Comparison of ENCODE assay signal across 8 cellular contexts in the genomic region with DNA sequence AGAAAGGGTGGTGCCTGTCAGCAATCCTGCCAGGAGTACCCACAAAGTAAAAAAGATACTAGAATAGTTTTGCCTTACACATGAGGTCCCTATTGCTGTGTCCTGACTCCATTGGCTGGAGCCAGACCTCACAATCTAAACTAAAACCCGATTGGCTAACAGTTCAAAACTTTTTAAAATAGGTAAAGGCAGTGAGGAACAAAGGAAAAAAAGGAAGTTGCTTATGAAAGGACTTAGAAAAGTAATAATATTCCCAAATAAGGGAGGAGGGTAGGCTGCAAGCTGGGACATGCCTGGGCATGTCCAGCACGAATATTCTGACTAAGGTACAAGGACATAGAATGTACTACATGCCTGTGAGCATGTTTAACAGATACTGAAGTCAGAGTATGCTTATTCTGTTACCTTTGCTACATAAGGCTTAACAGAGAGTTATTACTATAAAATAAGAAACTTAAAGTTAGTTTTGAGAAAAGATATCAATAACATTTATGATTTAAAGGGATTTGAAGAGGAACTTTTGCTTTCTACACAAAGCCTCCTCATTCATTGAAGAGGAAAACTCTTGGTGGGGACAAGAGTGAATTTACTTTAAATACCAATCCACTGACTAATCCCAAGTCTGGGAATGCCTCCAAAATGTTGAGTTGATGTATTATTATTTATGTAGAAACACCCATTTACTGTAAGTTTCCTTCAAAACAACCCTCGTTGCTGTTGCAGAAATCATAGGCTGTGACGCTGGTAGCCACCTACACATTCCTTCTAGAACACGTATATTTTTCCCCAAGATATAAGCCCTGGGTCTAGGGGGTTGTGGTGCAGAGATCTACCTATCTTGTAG. TPM values are rescaled to one million over a fixed set of nuclear protein-coding genes. Genes with fewer than 3 reads are reported as not detected.
DNase-seq lines count a peak whose midpoint lies in the region; ATAC-seq and TF ChIP-seq lines count a peak whose summit lies in the region.

No MANE protein-coding gene starts in this region.

- TF ChIP-seq POLR2A in tibial nerve (IDR thresholded peaks at IDR 0.05), result no peak

- no peaks in the 10 kb centered on the region for H3K36me3 ChIP-seq in tibial nerve

- intact Hi-C loops in activated CD4-positive, alpha-beta T cell treated with anti-CD3 and anti-CD28 coated beads for 36 hours (cut with DNase I, micrococcal nuclease), result no loop called here
- intact Hi-C loops in posterior cingulate gyrus (cut with DNase I), result no loop called here

- H3K27ac Mint-ChIP-seq in activated CD4-positive, alpha-beta T cell treated with anti-CD3 and anti-CD28 coated beads for 36 hours, result peak overlapping the region; percentile 58
- H3K27ac Mint-ChIP-seq in T-helper 17 cell, result no peak overlapping the region

- H3K4me3 ChIP-seq in tibial nerve, result no peak overlapping the region

- H3K4me3 Mint-ChIP-seq in activated CD4-positive, alpha-beta T cell treated with anti-CD3 and anti-CD28 coated beads for 36 hours, result no peak overlapping the region
- H3K4me3 Mint-ChIP-seq in T-helper 17 cell, result no peak overlapping the region

- no peaks in the 10 kb centered on the region for H3K9me3 Mint-ChIP-seq in activated CD4-positive, alpha-beta T cell treated with anti-CD3 and anti-CD28 coated beads for 36 hours (ENCODE audit: low read depth)

- peak; percentile 64 to 65 for TF ChIP-seq EP300 in tibial nerve (IDR thresholded peaks at IDR 0.05)

- POLR2A ChIA-PET in activated CD4-positive, alpha-beta T cell treated with anti-CD3 and anti-CD28 coated beads for 36 hours (lab: Charles Lee), result no interaction called here

- no peaks in the 10 kb centered on the region for H3K27me3 ChIP-seq in tibial nerve

- no peaks in the 10 kb centered on the region for H3K9me3 ChIP-seq in tibial nerve
- H3K9me3 ChIP-seq in T-helper 17 cell (ENCODE audit: control insufficient read depth, low read length, poor library complexity, severe bottlenecking), result no peaks in the 10 kb centered on the region

- 17 to 20% methylated on average over 5 of the region's 5 CpGs for WGBS in tibial nerve, 2 donors

- peak; percentile 57 for ATAC-seq in activated CD4-positive, alpha-beta T cell treated with anti-CD3 and anti-CD28 coated beads for 36 hours
- no peak for ATAC-seq in T-helper 17 cell

- no peaks in the 10 kb centered on the region for H3K36me3 Mint-ChIP-seq in activated CD4-positive, alpha-beta T cell treated with anti-CD3 and anti-CD28 coated beads for 36 hours (ENCODE audit: low read depth)
- H3K36me3 Mint-ChIP-seq in T-helper 17 cell (ENCODE audit: low read depth), result peaks cover 3% of the 10 kb centered on the region

- TF ChIP-seq CTCF in tibial nerve (IDR thresholded peaks at IDR 0.05), result no peak

- H3K4me1 Mint-ChIP-seq in activated CD4-positive, alpha-beta T cell treated with anti-CD3 and anti-CD28 coated beads for 36 hours, result peaks cover 12% of the 10 kb centered on the region
- H3K4me1 Mint-ChIP-seq in T-helper 17 cell, result no peaks in the 10 kb centered on the region

- peaks cover 0 to 24% (median 9%) of the 10 kb centered on the region in 4 donors for H3K4me1 ChIP-seq in tibial nerve

- peak overlapping the region; percentile 50 to 91 (median 75) for H3K27ac ChIP-seq in tibial nerve

- peaks cover 7% of the 10 kb centered on the region for H3K27me3 Mint-ChIP-seq in activated CD4-positive, alpha-beta T cell treated with anti-CD3 and anti-CD28 coated beads for 36 hours
- H3K27me3 Mint-ChIP-seq in T-helper 17 cell, result peaks cover 16% of the 10 kb centered on the region

- DNase-seq in activated CD4-positive, alpha-beta T cell treated with anti-CD3 and anti-CD28 coated beads for 36 hours, result peak; percentile 20
- no peak for DNase-seq in activated CD4-positive, alpha-beta T cell treated with anti-CD3 and anti-CD28 coated beads, Interleukin-2, amount 50 U/mL, for 1 hour
- DNase-seq in amniotic epithelial cell (ENCODE audit: low read depth) (peak; percentile 100), inferior parietal cortex (ENCODE audit: extremely low spot score) (peak; percentile 23), tibial nerve (ENCODE audit: low spot score in 2 of 2) (no peak), posterior cingulate gyrus (no peak), T-helper 17 cell (no peak)
- no peak for DNase-seq in activated CD4-positive, alpha-beta T cell treated with anti-CD3 and anti-CD28 coated beads for 48 hours

- CTCF ChIA-PET in activated CD4-positive, alpha-beta T cell treated with anti-CD3 and anti-CD28 coated beads for 36 hours (lab: Charles Lee), result no interaction called here

RNA-seq across cellular contexts. Expression of a gene that starts 8.2 kb away (rescaled TPM):
- 100 to 1,000 TPM; 103 to 129 TPM for total RNA-seq in activated CD4-positive, alpha-beta T cell treated with anti-CD3 and anti-CD28 coated beads for 36 hours
- 10 to 100 TPM in 3 of 4 donors, 1 to 10 TPM in 1; 8.4 to 35.1 (median 13.1) TPM for total RNA-seq in tibial nerve
- total RNA-seq in T-helper 17 cell, result 10 to 100 TPM; 14.5 to 22.1 TPM

Comparison
In these comparisons a context has a peak if more than half of its experiments do, and no peak if none do; other contexts are left out.
1. DNase-seq: peak in activated CD4-positive, alpha-beta T cell treated with anti-CD3 and anti-CD28 coated beads for 36 hours (single experiment), amniotic epithelial cell (single experiment) and inferior parietal cortex (single experiment); none in activated CD4-positive, alpha-beta T cell treated with anti-CD3 and anti-CD28 coated beads, Interleukin-2, amount 50 U/mL, for 1 hour (single experiment), tibial nerve (0 of 2), posterior cingulate gyrus (0 of 10), activated CD4-positive, alpha-beta T cell treated with anti-CD3 and anti-CD28 coated beads for 48 hours (single experiment) and T-helper 17 cell (0 of 3).